8 cellular contexts compared by ENCODE assay signal in the genomic region with DNA sequence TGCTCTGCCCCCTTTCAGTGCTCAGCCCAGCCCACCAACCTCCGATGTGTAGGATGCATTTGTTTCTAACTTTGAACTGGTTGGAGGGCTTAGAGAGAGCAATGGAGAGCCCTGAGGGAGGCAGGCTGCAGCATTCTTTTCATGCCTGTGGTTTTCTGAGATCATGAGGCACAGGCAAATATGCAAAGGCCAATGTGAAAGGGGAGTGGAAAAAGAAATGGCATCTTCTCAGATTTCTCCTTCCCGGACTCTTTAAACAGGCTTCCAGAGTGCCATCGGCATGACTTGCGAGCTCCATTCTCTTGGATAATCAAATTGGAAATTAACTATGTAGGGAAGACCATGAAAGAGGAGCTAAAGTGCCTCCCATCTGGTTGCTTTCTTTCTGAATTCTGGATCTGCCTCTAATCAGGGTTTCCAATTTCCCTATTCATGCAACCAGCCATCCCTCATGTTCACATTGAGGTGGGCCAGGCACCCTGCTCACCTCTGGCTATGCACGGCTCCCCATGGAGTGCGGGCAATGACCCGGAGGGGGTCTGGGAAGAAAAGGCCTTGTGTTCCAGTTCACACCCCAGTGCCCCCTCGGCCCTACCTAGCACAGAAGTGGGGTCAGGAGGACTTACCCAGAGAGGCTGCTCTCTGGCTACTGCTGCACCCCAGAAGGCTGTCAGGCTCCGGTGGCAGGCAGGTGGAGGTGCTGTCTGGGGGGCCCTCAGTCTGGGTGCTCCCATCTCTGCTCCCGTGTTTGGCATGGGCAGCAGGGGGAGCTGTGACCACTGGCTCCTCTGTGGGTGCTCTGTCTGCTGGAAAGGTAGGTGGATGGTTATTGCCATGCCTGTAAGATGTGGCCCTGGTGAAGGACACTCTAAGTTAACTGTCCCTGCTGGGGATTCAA. TPM values are rescaled to one million over a fixed set of nuclear protein-coding genes. Genes with fewer than 3 reads are reported as not detected.
DNase-seq lines count a peak whose midpoint lies in the region; ATAC-seq lines count a peak whose summit lies in the region.

No MANE protein-coding gene starts in this region.

- H3K4me1 ChIP-seq in ACC112 (ENCODE audit: control insufficient read depth, insufficient read depth, low read length, unreplicated experiment) (peaks cover 67% of the 10 kb centered on the region), SJCRH30 (peaks cover 59% of the 10 kb centered on the region)

- H3K36me3 ChIP-seq in ACC112 (ENCODE audit: insufficient read depth, low read length), result peaks cover 70% of the 10 kb centered on the region
- peaks cover 77% of the 10 kb centered on the region for H3K36me3 ChIP-seq in SJCRH30

- H3K27ac ChIP-seq in ACC112 (ENCODE audit: low read depth, low read length) (peak overlapping the region; percentile 84), SJCRH30 (peak overlapping the region; percentile 36)

- DNase-seq in GM19238 (ENCODE audit: insufficient read length, low spot score), result peak; percentile 48
- peak; percentile 90 to 95 for DNase-seq in SJCRH30
- peak; percentile 99 for DNase-seq in fibroblast of peridontal ligament (ENCODE audit: extremely low read depth)
- peak; percentile 74 for DNase-seq in posterior vena cava (ENCODE audit: low spot score)
- DNase-seq in NCI-H2081 (lab: John Stamatoyannopoulos, UW), result no peak
- DNase-seq in hippocampal formation (lab: John Stamatoyannopoulos, UW), result no peak

- H3K9me3 ChIP-seq in SJCRH30 (replicated peaks), result no peaks in the 10 kb centered on the region

- no peak overlapping the region for H2AFZ ChIP-seq in ACC112 (ENCODE audit: low read length, unreplicated experiment)

- peak overlapping the region; percentile 59 for H3K4me3 ChIP-seq in ACC112 (ENCODE audit: low read depth, low read length)
- H3K4me3 ChIP-seq in SJCRH30, result no peak overlapping the region

- peaks cover 35% of the 10 kb centered on the region for H3K79me2 ChIP-seq in ACC112 (ENCODE audit: control insufficient read depth, insufficient read depth, low read length, unreplicated experiment)

- ATAC-seq in HG02970 (IDR thresholded peaks at IDR 0.05; ENCODE audit: low FRiP score, unreplicated experiment), result no peak

- intact Hi-C loops in posterior vena cava (cut with DNase I), result no loop called here

- H3K27me3 ChIP-seq in ACC112 (ENCODE audit: insufficient read depth, low read length), result no peaks in the 10 kb centered on the region
- H3K27me3 ChIP-seq in SJCRH30, result no peaks in the 10 kb centered on the region

RNA-seq across cellular contexts. Expression of a gene that starts 16.1 kb away (rescaled TPM):
- 18.8 and 19.0 TPM in 2 replicates for total RNA-seq in SJCRH30 (2014; rRNA removed; shearing (Covaris generic))
- 10 to 100 TPM; 49.9 to 56.5 TPM for total RNA-seq in posterior vena cava

Comparison
In these comparisons a context has a peak if more than half of its experiments do, and no peak if none do; other contexts are left out.
1. DNase-seq: peak in GM19238 (single experiment), SJCRH30 (2 of 2), fibroblast of peridontal ligament (single experiment) and posterior vena cava (single experiment); none in NCI-H2081 (0 of 2) and hippocampal formation (0 of 2).